In the genomic region with DNA sequence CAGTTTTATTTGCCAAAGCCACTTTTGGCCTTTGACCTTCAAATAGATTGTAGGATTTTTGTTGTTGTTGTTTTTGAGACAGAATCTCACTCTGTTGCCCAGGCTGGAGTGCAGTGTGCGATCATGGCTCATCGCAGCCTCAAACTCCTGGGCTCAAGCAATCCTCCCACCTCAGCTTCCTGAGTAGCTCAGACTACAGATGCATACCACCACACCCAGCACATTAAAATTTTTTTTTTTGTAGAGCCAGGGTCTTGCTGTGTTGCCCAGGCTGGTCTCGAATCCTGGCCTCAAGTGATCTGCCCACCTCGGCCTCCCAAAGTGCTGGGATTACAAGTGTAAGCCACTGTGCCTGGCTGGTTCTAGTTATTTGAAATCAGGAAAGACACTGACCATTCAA, we compare ENCODE assay signal across 9 cellular contexts. TPM values are rescaled to one million over a fixed set of nuclear protein-coding genes. Genes with fewer than 3 reads are reported as not detected.
"Had no signal": no experiment of that assay in that cellular context is flagged by ENCODE, and none has a peak within 500 bp of the region (broad histone marks: within the 10 kb centered on the region; RNA-seq: fewer than 3 reads in every experiment).

No MANE protein-coding gene starts in this region.

RNA-seq across cellular contexts. Expression of a gene that starts 3.0 kb away (rescaled TPM):
- total RNA-seq: OCI-LY7 had no signal

RNA-seq across cellular contexts. Expression of a gene that starts 34.6 kb away (rescaled TPM):
- total RNA-seq: LHCN-M2, MCF 10A, NCI-H460, OCI-LY7, PC-9, RPMI7951, SJCRH30, SK-MEL-5 had no signal

RNA-seq across cellular contexts. Expression of a gene that starts 59.2 kb away (rescaled TPM):
- total RNA-seq: LHCN-M2, MCF 10A, Right ventricle myocardium inferior, RPMI7951, SJCRH30, SK-MEL-5 had no signal
